Comparison of ENCODE assay signal across 8 cellular contexts in genomic region chr15:64825081-64825430, GRCh38. TPM values are rescaled to one million over a fixed set of nuclear protein-coding genes. Genes with fewer than 3 reads are reported as not detected.
DNase-seq lines count a peak whose midpoint lies in the region; ATAC-seq and TF ChIP-seq lines count a peak whose summit lies in the region.

No MANE protein-coding gene starts in this region.

- intact Hi-C loops in Right ventricle myocardium superior (cut with DNase I) = no loop called here
- intact Hi-C loops in cardiac septum (cut with DNase I) = no loop called here

- H3K27ac ChIP-seq in SJCRH30 = peak overlapping the region; percentile 75

- H3K4me3 ChIP-seq in SJCRH30 (peak overlapping the region; percentile 68), fibroblast of pulmonary artery (replicated peaks; ENCODE audit: low read depth, low read length) (peak overlapping the region; percentile 63), retinal pigment epithelial cell (ENCODE audit: low read length) (peak overlapping the region; percentile 76)

- H3K36me3 ChIP-seq in SJCRH30 = no peaks in the 10 kb centered on the region

- DNase-seq in Right ventricle myocardium superior = no peak
- no peak for DNase-seq in cardiac septum (ENCODE audit: low spot score)
- no peak for DNase-seq in SJCRH30
- DNase-seq in fibroblast of pulmonary artery (ENCODE audit: low read depth) = peak; percentile 17
- no peak for DNase-seq in retinal pigment epithelial cell (ENCODE audit: low read depth)
- no peak for DNase-seq in SIG-M5 (lab: John Stamatoyannopoulos, UW)
- DNase-seq in hippocampal formation (lab: John Stamatoyannopoulos, UW) = no peak

- TF ChIP-seq CTCF in fibroblast of pulmonary artery (IDR thresholded peaks at IDR 0.05; ENCODE audit: low read length, missing control alignments) (no peak), retinal pigment epithelial cell (conservative IDR thresholded peaks at IDR 0.05; ENCODE audit: low read depth, low read length) (no peak)

- H3K27me3 ChIP-seq in SJCRH30 = no peaks in the 10 kb centered on the region

- H3K9me3 ChIP-seq in SJCRH30 (replicated peaks) = no peaks in the 10 kb centered on the region

- H3K4me1 ChIP-seq in SJCRH30 = no peaks in the 10 kb centered on the region

- ATAC-seq in Right ventricle myocardium superior (ENCODE audit: poor library complexity) (peak; percentile 7), GM21576 (IDR thresholded peaks at IDR 0.05; ENCODE audit: unreplicated experiment) (no peak)

RNA-seq across cellular contexts. Expression of gene PIF1, which starts 0.4 kb away (rescaled TPM):
- total RNA-seq in Right ventricle myocardium superior (0.35 TPM), cardiac septum (1.6 TPM)
- total RNA-seq in SJCRH30 (2014; rRNA removed; shearing (Covaris generic)) = 21.6 and 22.3 TPM in 2 replicates

RNA-seq across cellular contexts. Expression of gene PLEKHO2, which starts 16.7 kb away (rescaled TPM):
- total RNA-seq in Right ventricle myocardium superior = 9.1 TPM
- total RNA-seq in cardiac septum = 10.4 TPM
- 26.7 and 28.5 TPM in 2 replicates for total RNA-seq in SJCRH30 (2014; rRNA removed; shearing (Covaris generic))

RNA-seq across cellular contexts. Expression of gene RBPMS2, which starts 49.7 kb away (rescaled TPM):
- total RNA-seq in Right ventricle myocardium superior (215 TPM), cardiac septum (242 TPM)
- total RNA-seq in SJCRH30 (2014; rRNA removed; shearing (Covaris generic)) = 0.06 and 0.08 TPM in 2 replicates

Comparison
In these comparisons a context has a peak if more than half of its experiments do, and no peak if none do; other contexts are left out.
1. RNA of gene RBPMS2, which starts 49.7 kb away (total RNA-seq): 242 TPM in cardiac septum (single experiment) and 215 TPM in Right ventricle myocardium superior (single experiment); 0.06 to 0.08 TPM in SJCRH30; every median in the first group is over 100 times any median in the second.
2. Peak in every context shown above with its lines, with median percentiles within 50 percentile points of each other: H3K4me3 ChIP-seq.